In the genomic region with DNA sequence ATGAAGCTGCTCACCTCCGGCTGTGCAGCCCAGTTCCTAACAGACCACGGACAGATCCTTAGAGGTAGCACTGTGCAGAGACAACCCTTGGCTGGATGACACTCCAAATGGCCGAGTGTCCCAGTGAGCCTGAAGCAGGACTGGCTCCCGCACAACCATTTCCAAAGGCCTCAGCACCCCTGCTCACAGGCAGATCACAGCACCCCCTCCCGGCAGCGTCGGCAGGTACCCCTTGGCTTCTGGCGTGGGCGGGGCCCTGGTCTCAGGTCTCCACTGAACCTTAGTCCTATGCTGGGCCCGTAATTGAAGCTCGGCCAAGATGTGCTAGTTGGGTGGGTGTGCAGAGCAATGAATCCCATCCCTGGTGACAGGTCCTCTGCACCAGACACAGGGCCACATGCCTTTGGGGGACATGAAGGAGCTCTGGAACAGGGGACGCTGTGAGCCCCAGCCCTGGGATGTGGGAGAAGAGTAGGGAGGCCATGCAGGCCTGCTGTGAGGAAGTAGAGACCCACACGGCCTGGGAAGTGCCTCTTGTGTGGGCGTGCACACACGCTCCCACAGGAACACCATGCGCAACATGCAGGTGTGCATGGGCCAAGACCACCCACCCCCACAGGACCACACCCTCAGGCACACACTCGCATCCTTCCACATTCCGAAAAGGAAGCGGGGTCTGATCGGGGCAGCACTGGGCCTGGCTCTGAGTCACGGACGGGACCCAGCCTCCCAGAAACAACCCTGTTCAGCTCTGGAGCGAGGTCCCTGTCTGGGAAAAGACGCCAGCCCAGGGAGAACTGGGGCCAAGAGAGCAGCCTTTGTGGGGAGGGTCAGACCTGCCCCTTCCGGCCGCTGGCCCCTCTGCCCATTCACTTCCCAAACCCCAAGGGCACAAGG, we compare ENCODE assay signal across 1 cellular context.
TF ChIP-seq lines count a peak whose summit lies in the region.

No MANE protein-coding gene starts in this region.

TF ChIP-seq in IMR-90, 13 proteins besides CTCF, POLR2A, EP300 and RAD21:
- no peak for TF ChIP-seq BHLHE40 (IDR thresholded peaks at IDR 0.05; ENCODE audit: low read depth, low read length)
- no peak for TF ChIP-seq RFX5 (IDR thresholded peaks at IDR 0.05; ENCODE audit: low read depth, low read length)
- TF ChIP-seq MXI1 (IDR thresholded peaks at IDR 0.05; ENCODE audit: borderline replicate concordance, low read depth, low read length), result no peak
- TF ChIP-seq MAZ (IDR thresholded peaks at IDR 0.05; ENCODE audit: borderline replicate concordance, low read depth, low read length), result no peak
- TF ChIP-seq SMC3 (IDR thresholded peaks at IDR 0.05; ENCODE audit: low read depth, low read length), result no peak
- TF ChIP-seq RCOR1 (IDR thresholded peaks at IDR 0.05; ENCODE audit: insufficient replicate concordance, low read length), result no peak
- no peak for TF ChIP-seq CHD1 (IDR thresholded peaks at IDR 0.05; ENCODE audit: low read depth, low read length)
- TF ChIP-seq ELK1 (IDR thresholded peaks at IDR 0.05; ENCODE audit: borderline replicate concordance, low read depth, low read length), result no peak
- no peak for TF ChIP-seq MAFK (IDR thresholded peaks at IDR 0.05; ENCODE audit: low read depth, low read length)
- TF ChIP-seq FOS (IDR thresholded peaks at IDR 0.05; ENCODE audit: low read depth, low read length), result no peak
- TF ChIP-seq NFE2L2 (IDR thresholded peaks at IDR 0.05; ENCODE audit: low read depth, low read length), result no peak
